In the genomic region with DNA sequence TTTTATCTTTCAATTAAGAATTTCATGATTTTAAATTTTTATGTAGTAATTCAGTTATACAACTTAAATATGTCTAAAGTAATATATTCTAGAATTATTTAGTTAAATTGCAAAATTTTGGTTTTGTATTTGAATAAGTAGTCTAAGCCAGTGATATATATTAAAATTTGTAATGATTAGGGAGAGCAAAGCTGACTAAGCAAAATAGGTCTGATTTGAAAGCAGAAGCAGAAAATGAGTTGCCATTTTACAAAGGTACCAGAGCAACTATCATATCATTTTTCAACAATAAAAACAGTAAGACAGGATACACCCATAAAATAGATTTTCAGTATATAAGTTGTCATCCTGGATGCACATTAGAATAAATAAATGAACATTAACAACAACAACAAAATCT, we compare ENCODE assay signal across 3 cellular contexts.
TF ChIP-seq lines count a peak whose summit lies in the region.

No MANE protein-coding gene starts in this region.

TF ChIP-seq in A549, 52 proteins besides CTCF, POLR2A, EP300 and RAD21:
- TF ChIP-seq MAFK (IDR thresholded peaks at IDR 0.05; ENCODE audit: partially characterized antibody): peak; percentile 75
- no peak for TF ChIP-seq HES2 (IDR thresholded peaks at IDR 0.05)

TF ChIP-seq in IMR-90, 13 proteins besides CTCF, POLR2A, EP300 and RAD21:
- TF ChIP-seq MAFK (IDR thresholded peaks at IDR 0.05; ENCODE audit: low read depth, low read length): peak; percentile 81
- no peak for TF ChIP-seq NFE2L2 (IDR thresholded peaks at IDR 0.05; ENCODE audit: low read depth, low read length)

TF ChIP-seq in K562, 482 proteins besides CTCF, POLR2A, EP300 and RAD21:
- TF ChIP-seq ZNF316 (IDR thresholded peaks at IDR 0.05): peak; percentile 88
- peak; percentile 59 for TF ChIP-seq C11orf30 (IDR thresholded peaks at IDR 0.05; ENCODE audit: low read depth)
- TF ChIP-seq ZNF324 (CRISPR knock-in tag; IDR thresholded peaks at IDR 0.05): no peak
- peak; percentile 68 for TF ChIP-seq MAFF (IDR thresholded peaks at IDR 0.05; ENCODE audit: low read length)
- no peak for TF ChIP-seq IFI16 (CRISPR knock-in tag; IDR thresholded peaks at IDR 0.05)
- no peak for TF ChIP-seq ZNF436 (CRISPR knock-in tag; IDR thresholded peaks at IDR 0.05)
- peak; percentile 68; the same call in 1 of the 2 replicates for TF ChIP-seq MAFK (IDR thresholded peaks at IDR 0.05; ENCODE audit: low read length)
- no peak for TF ChIP-seq ZNF253 (CRISPR knock-in tag; conservative IDR thresholded peaks at IDR 0.05)
- TF ChIP-seq MAFG (tag; conservative IDR thresholded peaks at IDR 0.05): peak; percentile 66
